30 cellular contexts compared by ENCODE assay signal in genomic region chr6:132726608-132726975, GRCh38. TPM values are rescaled to one million over a fixed set of nuclear protein-coding genes. Genes with fewer than 3 reads are reported as not detected.
DNase-seq lines count a peak whose midpoint lies in the region; ATAC-seq, FAIRE-seq and TF ChIP-seq lines count a peak whose summit lies in the region.
"Had no signal": no experiment of that assay in that cellular context is flagged by ENCODE, and none has a peak within 500 bp of the region (broad histone marks: within the 10 kb centered on the region; RNA-seq: fewer than 3 reads in every experiment).

No MANE protein-coding gene starts in this region.

- peak overlapping the region; percentile 11 for H3K27ac Mint-ChIP-seq in T-helper 2 cell treated with Interferon-gamma antibody and Interleukin-4, amounts not matched to agents 5 μg/mL and 100 μg/mL, for 36 hours
- H3K27ac Mint-ChIP-seq: CD4-positive, alpha-beta T cell; HFFc6 had no signal

- H3K36me3 Mint-ChIP-seq in T-helper 2 cell treated with Interferon-gamma antibody and Interleukin-4, amounts not matched to agents 5 μg/mL and 100 μg/mL, for 36 hours (ENCODE audit: low read depth), result no peaks in the 10 kb centered on the region

- no peaks in the 10 kb centered on the region for H3K9me2 ChIP-seq in DOHH2 (replicated peaks; ENCODE audit: control insufficient read depth, low read length)

- no peaks in the 10 kb centered on the region for H3K79me2 ChIP-seq in DOHH2 (ENCODE audit: control insufficient read depth, low read length)

- H3K27me3 Mint-ChIP-seq in T-helper 2 cell treated with Interferon-gamma antibody and Interleukin-4, amounts not matched to agents 5 μg/mL and 100 μg/mL, for 36 hours (ENCODE audit: low read depth), result peaks cover 3% of the 10 kb centered on the region
- H3K27me3 Mint-ChIP-seq: CD4-positive, alpha-beta T cell had no signal

- peak overlapping the region; percentile 37; the same call in 1 of the 2 replicates for H3K4me3 ChIP-seq in DOHH2 (ENCODE audit: low read length)
- H3K4me3 ChIP-seq: A549; BLaER1 treated with 17β-estradiol and CSF1 and Interleukin-3, amounts not matched to agents 10 nM and 100 nM; HAP-1; MG63; SJSA1 had no signal

- no peaks in the 10 kb centered on the region for H3F3A ChIP-seq in DOHH2 (ENCODE audit: control insufficient read depth, insufficient read depth)

- TF ChIP-seq POLR2A in GM12891 (IDR thresholded peaks at IDR 0.05; ENCODE audit: low read depth, low read length), result no peak

- FAIRE-seq in GM12891 (lab: Jason Lieb, UNC), result peak; percentile 41
- FAIRE-seq: A549, D721Med, G401.6, GM12892, HTR-8/SVneo had no signal

- H3K27me3 ChIP-seq in DOHH2 (ENCODE audit: control insufficient read depth, low read length), result no peaks in the 10 kb centered on the region
- H3K27me3 ChIP-seq: BLaER1 treated with 17β-estradiol and CSF1 and Interleukin-3, amounts not matched to agents 10 nM and 100 nM; MG63; SJSA1 had no signal

- DNase-seq in GM12891 (ENCODE audit: insufficient read length, low spot score), result no peak
- DNase-seq in T-helper 2 cell treated with Interferon-gamma antibody and Interleukin-4, amounts not matched to agents 5 μg/mL and 100 μg/mL, for 36 hours (ENCODE audit: low spot score), result no peak
- DNase-seq in NK-92 treated with Interleukin-12 subunit alpha and Interleukin-12 subunit beta, amount 100 ng/mL, for 24 hours (lab: John Stamatoyannopoulos, UW), result no peak
- DNase-seq in NCI-H226, result no peak
- DNase-seq: AML-193; CD4-positive, alpha-beta T cell; GOT3; HFFc6; KG1; MG63; NCI-H1105 treated with DMSO at 0.1 percent for 48 hours; NCI-H146; NCI-H1930; NCI-H2107; NCI-H446; NCI-H524 treated with DMSO at 0.1 percent for 48 hours; NCI-H774; Right ventricle myocardium superior; RPMI8226 had no signal

- H3K9me3 Mint-ChIP-seq in T-helper 2 cell treated with Interferon-gamma antibody and Interleukin-4, amounts not matched to agents 5 μg/mL and 100 μg/mL, for 36 hours, result no peaks in the 10 kb centered on the region
- H3K9me3 Mint-ChIP-seq: CD4-positive, alpha-beta T cell; HFFc6 had no signal

- no peak overlapping the region for H3K27ac ChIP-seq in DOHH2 (ENCODE audit: low read depth, low read length)
- H3K27ac ChIP-seq: A549; BLaER1 treated with 17β-estradiol and CSF1 and Interleukin-3, amounts not matched to agents 10 nM and 100 nM; SJSA1 had no signal

- H3K9me3 ChIP-seq in DOHH2 (ENCODE audit: control insufficient read depth, insufficient read depth, low read length), result no peaks in the 10 kb centered on the region
- H3K9me3 ChIP-seq: A549; BLaER1 treated with 17β-estradiol and CSF1 and Interleukin-3, amounts not matched to agents 10 nM and 100 nM; HAP-1; MG63; SJSA1 had no signal

- H3K4me2 ChIP-seq in DOHH2 (ENCODE audit: low read length), result peak overlapping the region; percentile 62
- H3K4me2 ChIP-seq: A549 had no signal

- no peaks in the 10 kb centered on the region for H4K20me1 ChIP-seq in DOHH2 (ENCODE audit: control insufficient read depth, insufficient read depth, low read depth, low read length)
- H4K20me1 ChIP-seq: BLaER1 treated with 17β-estradiol and CSF1 and Interleukin-3, amounts not matched to agents 10 nM and 100 nM had no signal

- no peaks in the 10 kb centered on the region for H3K36me3 ChIP-seq in DOHH2 (ENCODE audit: control insufficient read depth, low read length)
- H3K36me3 ChIP-seq: HAP-1, MG63, SJSA1 had no signal

- H3K4me1 Mint-ChIP-seq in T-helper 2 cell treated with Interferon-gamma antibody and Interleukin-4, amounts not matched to agents 5 μg/mL and 100 μg/mL, for 36 hours (ENCODE audit: low read depth), result peaks cover 22% of the 10 kb centered on the region

- peaks cover 25% of the 10 kb centered on the region for H3K4me1 ChIP-seq in DOHH2 (ENCODE audit: control insufficient read depth, low read length)
- H3K4me1 ChIP-seq: HAP-1, SJSA1 had no signal

- TF ChIP-seq CTCF in DOHH2 (IDR thresholded peaks at IDR 0.05; ENCODE audit: low read depth, low read length, poor library complexity, severe bottlenecking), result no peak

- peak; percentile 16 for ATAC-seq in HG02884 (IDR thresholded peaks at IDR 0.05; ENCODE audit: unreplicated experiment)
- no peak for ATAC-seq in activated CD4-positive, CD25-positive, alpha-beta regulatory T cell treated with anti-CD3 and anti-CD28 coated beads, Interleukin-2, amount 50 U/mL, for 24 hours
- ATAC-seq: A549 had no signal

- peak overlapping the region; percentile 13 for H3K4me3 Mint-ChIP-seq in T-helper 2 cell treated with Interferon-gamma antibody and Interleukin-4, amounts not matched to agents 5 μg/mL and 100 μg/mL, for 36 hours
- H3K4me3 Mint-ChIP-seq: CD4-positive, alpha-beta T cell; HFFc6 had no signal

TF ChIP-seq in GM12891, 5 proteins besides CTCF, POLR2A, EP300 and RAD21:
- no peak for TF ChIP-seq POU2F2 (IDR thresholded peaks at IDR 0.05; ENCODE audit: low read depth, low read length)
- TF ChIP-seq PAX5 (IDR thresholded peaks at IDR 0.05; ENCODE audit: insufficient read depth, low read length, severe bottlenecking), result no peak
- no peak for TF ChIP-seq TAF1 (IDR thresholded peaks at IDR 0.05; ENCODE audit: low read depth, low read length)

RNA-seq across cellular contexts. Expression of gene VNN1, which starts 12.7 kb away (rescaled TPM):
- polyA plus RNA-seq in GM12891 (2012; ENCODE audit: low read depth, missing spikeins), result 0.03 TPM

RNA-seq across cellular contexts. Expression of gene VNN2, which starts 31.1 kb away (rescaled TPM):
- 16.5 TPM for polyA plus RNA-seq in GM12891 (2012; ENCODE audit: low read depth, missing spikeins)
- polyA plus RNA-seq: A549 had no signal
